Comparison of ENCODE assay signal across 1 cellular context in genomic region chr6:87155272-87155919, GRCh38.
A peak's percentile ranks its signal among the peaks of the same experiment; 100 is the strongest.
TF ChIP-seq lines count a peak whose summit lies in the region.

TSS of gene ZNF292 (plus strand) at chr6:87155565. CDS start at chr6:87155592, 27 bp downstream.

TF ChIP-seq in HCT116, 20 proteins besides CTCF, POLR2A, EP300 and RAD21 (continued from another document):
- no peak for TF ChIP-seq EZH2 (IDR thresholded peaks at IDR 0.05)
- peak; percentile 95 for TF ChIP-seq YY1 (IDR thresholded peaks at IDR 0.05; ENCODE audit: extremely low read depth, insufficient replicate concordance, low read depth, low read length)
- peak; percentile 60 for TF ChIP-seq ZBTB33 (IDR thresholded peaks at IDR 0.05; ENCODE audit: extremely low read depth, insufficient replicate concordance, low read length)
- peak; percentile 80 for TF ChIP-seq POLR2AphosphoS5 (IDR thresholded peaks at IDR 0.05; ENCODE audit: low read depth, low read length)
- TF ChIP-seq ZFX (IDR thresholded peaks at IDR 0.05), result no peak
- TF ChIP-seq ELF1 (IDR thresholded peaks at IDR 0.05; ENCODE audit: borderline replicate concordance, low read depth), result no peak
- peak; percentile 98 for TF ChIP-seq TCF7L2 (IDR thresholded peaks at IDR 0.05; ENCODE audit: borderline replicate concordance, extremely low read depth, insufficient read depth, insufficient read length)
